ENCODE assay signal across 8 cellular contexts in the genomic region with DNA sequence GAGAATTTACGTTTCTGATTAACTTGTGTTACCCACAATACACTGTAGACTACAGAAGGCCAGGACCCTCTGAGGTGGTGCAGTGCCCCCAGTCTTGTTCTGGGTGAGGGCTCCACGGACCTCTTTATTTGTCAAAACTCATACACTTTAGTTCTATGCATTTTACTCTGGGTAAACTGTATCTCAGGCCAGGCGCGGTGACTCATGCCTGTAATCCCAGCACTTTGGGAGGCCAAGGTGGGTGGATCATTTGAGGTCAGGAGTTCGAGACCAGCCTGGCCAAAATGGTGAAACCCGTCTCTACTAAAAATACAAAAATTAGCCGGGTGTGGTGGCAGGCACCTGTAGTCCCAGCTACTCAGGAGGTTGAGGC. TPM values are rescaled to one million over a fixed set of nuclear protein-coding genes. Genes with fewer than 3 reads are reported as not detected.
DNase-seq lines count a peak whose midpoint lies in the region; ATAC-seq, FAIRE-seq and TF ChIP-seq lines count a peak whose summit lies in the region.
"Not testable (repeated sequence)": the region's sequence is repeated elsewhere in the genome, so short reads cannot be mapped to it uniquely, and the experiment has no call there.

No MANE protein-coding gene starts in this region.

- ATAC-seq in HepG2 = not testable (repeated sequence)

- not testable (repeated sequence) for H3K27ac Mint-ChIP-seq in astrocyte (ENCODE audit: unreplicated experiment)
- peak overlapping the region; percentile 96 for H3K27ac Mint-ChIP-seq in neural crest cell (ENCODE audit: unreplicated experiment)
- H3K27ac Mint-ChIP-seq in progenitor cell of endocrine pancreas = peak overlapping the region; percentile 91

- not testable (repeated sequence) for H3K9me3 ChIP-seq in ES-I3 (ENCODE audit: control insufficient read depth, insufficient read depth, low read length); NT2/D1 (ENCODE audit: insufficient read depth, low read length); astrocyte (ENCODE audit: insufficient read depth, low read depth, low read length); ectodermal cell (ENCODE audit: control insufficient read depth, low read length); HepG2 (ENCODE audit: low read length)

- not testable (repeated sequence) for H3K4me1 Mint-ChIP-seq in astrocyte (ENCODE audit: low read depth, unreplicated experiment)
- peaks cover 41% of the 10 kb centered on the region for H3K4me1 Mint-ChIP-seq in neural crest cell
- peaks cover 12% of the 10 kb centered on the region for H3K4me1 Mint-ChIP-seq in progenitor cell of endocrine pancreas (ENCODE audit: low read depth)

- in situ Hi-C loops in HepG2 (cut with HindIII; ENCODE audit: extremely low pct_ligation_motif_present, low pct_unique_long_range_greater_than_20kb) = not testable (repeated sequence)

- POLR2A ChIA-PET in HepG2 (lab: Yijun Ruan, JAX) = interaction anchor here (0.8 to 3.7 kb wide), 23 partner anchors 9 to 354 kb away, joined by 3 to 179 read pairs (median 6); a partner anchor contains a TSS

- H3K79me2 ChIP-seq in astrocyte (ENCODE audit: insufficient read depth, low read length); HepG2 (ENCODE audit: insufficient read depth, low read length): not testable (repeated sequence)

- H3K4me3 Mint-ChIP-seq in astrocyte (ENCODE audit: unreplicated experiment); neural crest cell; progenitor cell of endocrine pancreas (ENCODE audit: low read depth): not testable (repeated sequence)

- not testable (repeated sequence) for H3K27me3 Mint-ChIP-seq in astrocyte (ENCODE audit: low read depth, unreplicated experiment); neural crest cell (ENCODE audit: low read depth); progenitor cell of endocrine pancreas

- WGBS in ectodermal cell, 2 experiments = 57 to 66% methylated on average over 6 to 7 of the region's 7 CpGs
- 23% methylated on average over 7 of the region's 7 CpGs for WGBS in HepG2 (ENCODE audit: low lambda C conversion rate)

- not testable (repeated sequence) for H4K20me1 ChIP-seq in astrocyte (ENCODE audit: insufficient read depth, low read length); HepG2 (ENCODE audit: insufficient read depth, low read length)

- not testable (repeated sequence) for FAIRE-seq in astrocyte (lab: Jason Lieb, UNC); HepG2 (lab: Jason Lieb, UNC)

- H3K9me3 Mint-ChIP-seq in astrocyte (ENCODE audit: unreplicated experiment); neural crest cell; progenitor cell of endocrine pancreas (ENCODE audit: low read depth): not testable (repeated sequence)

- not testable (repeated sequence) for TF ChIP-seq RAD21 in HepG2 (CRISPR knock-in tag; IDR thresholded peaks at IDR 0.05)

- not testable (repeated sequence) for H3K4me3 ChIP-seq in NT2/D1 (ENCODE audit: insufficient read length, low read depth); astrocyte (ENCODE audit: insufficient read depth, low read depth, low read length); ectodermal cell (ENCODE audit: insufficient read depth, low read depth, low read length)
- H3K4me3 ChIP-seq in HepG2 (replicated peaks in 1 of 3; ENCODE audit: insufficient read depth in 1 of 3, low read depth in 2 of 3, low read length in 3 of 3) = peak overlapping the region; percentile 14 to 69 (median 29); a peak in 4 of 6 replicates

- peaks cover 20% of the 10 kb centered on the region for H3K4me1 ChIP-seq in ES-I3 (ENCODE audit: insufficient read depth, low read length)
- not testable (repeated sequence) for H3K4me1 ChIP-seq in NT2/D1 (ENCODE audit: insufficient read depth, insufficient read length)
- peaks cover 14% of the 10 kb centered on the region for H3K4me1 ChIP-seq in astrocyte (ENCODE audit: insufficient read depth, low read length)
- peaks cover 16% of the 10 kb centered on the region for H3K4me1 ChIP-seq in ectodermal cell (ENCODE audit: control insufficient read depth, insufficient read depth, low read length)
- peaks cover 42% of the 10 kb centered on the region for H3K4me1 ChIP-seq in HepG2 (ENCODE audit: insufficient read depth, low read length)

- H3K4me2 ChIP-seq in astrocyte (ENCODE audit: low read length) (peak overlapping the region; percentile 37), HepG2 (ENCODE audit: low read depth, low read length) (peak overlapping the region; percentile 88)

- not testable (repeated sequence) for DNase-seq in NT2/D1 (ENCODE audit: low read depth, low spot score); astrocyte (ENCODE audit: low read depth); HepG2 (ENCODE audit: low spot score); neural crest cell (ENCODE audit: low read depth, low spot score); progenitor cell of endocrine pancreas (ENCODE audit: low spot score, unreplicated experiment)

- H3K36me3 ChIP-seq in ES-I3 (ENCODE audit: insufficient read depth, low read length); NT2/D1 (ENCODE audit: insufficient read depth, insufficient read length, low read length); astrocyte (ENCODE audit: insufficient read depth, low read length); ectodermal cell (ENCODE audit: control insufficient read depth, insufficient read depth, low read length); HepG2 (replicated peaks in 1 of 2; ENCODE audit: control insufficient read depth in 1 of 2, insufficient read depth in 2 of 2, low read length in 2 of 2): not testable (repeated sequence)

- not testable (repeated sequence) for H3K27ac ChIP-seq in astrocyte (ENCODE audit: low read depth, low read length)
- H3K27ac ChIP-seq in ectodermal cell (ENCODE audit: insufficient read depth, low read depth, low read length, poor library complexity, severe bottlenecking) = peak overlapping the region; percentile 97
- peak overlapping the region; percentile 97 for H3K27ac ChIP-seq in HepG2 (ENCODE audit: extremely low read length, insufficient read depth, low read length)
- H3K27ac ChIP-seq in temporal lobe (ENCODE audit: low read depth, low read length) = peak overlapping the region; percentile 97

- not testable (repeated sequence) for BruUV-seq in HepG2 (replicated peaks; lab: Mats Ljungman, UMichigan)

- intact Hi-C loops in HepG2 (cut with micrococcal nuclease; ENCODE audit: unreplicated experiment) = loop anchor here (1.0 kb wide), 1 partner anchor 10 kb away; no protein-coding TSS in a partner anchor

- H3K9ac ChIP-seq in ES-I3 (ENCODE audit: low read depth, low read length) (peak overlapping the region; percentile 22; the same call in 1 of the 2 replicates), NT2/D1 (ENCODE audit: insufficient read length, low read depth) (peak overlapping the region; percentile 56), HepG2 (ENCODE audit: insufficient read depth, low read depth, low read length) (peak overlapping the region; percentile 88)
- H3K9ac ChIP-seq in astrocyte (ENCODE audit: low read length) = not testable (repeated sequence)

- CTCF ChIA-PET in HepG2 (lab: Yijun Ruan, JAX; ENCODE audit: low intra/inter-chr PET ratio, low total read pairs) = interaction anchor here (0.8 to 1.7 kb wide), 4 partner anchors 16 to 43 kb away, joined by 3 to 5 read pairs (median 4); no protein-coding TSS in a partner anchor

- not testable (repeated sequence) for TF ChIP-seq CTCF in astrocyte (IDR thresholded peaks at IDR 0.05; ENCODE audit: insufficient read depth, low read depth, low read length); HepG2 (CRISPR knock-in tag; IDR thresholded peaks at IDR 0.05); neural crest cell (conservative IDR thresholded peaks at IDR 0.05); progenitor cell of endocrine pancreas (IDR thresholded peaks at IDR 0.05; ENCODE audit: unreplicated experiment)

- not testable (repeated sequence) for H2AFZ ChIP-seq in astrocyte (ENCODE audit: low read depth, low read length); HepG2 (ENCODE audit: low read length)

- H3K27me3 ChIP-seq in NT2/D1 (ENCODE audit: insufficient read depth, insufficient read length); astrocyte (ENCODE audit: insufficient read depth, low read length); ectodermal cell (ENCODE audit: control insufficient read depth, insufficient read depth, low read length, poor library complexity, severe bottlenecking); HepG2 (ENCODE audit: control insufficient read depth in 1 of 2, insufficient read depth in 2 of 2, low read length in 2 of 2): not testable (repeated sequence)

- not testable (repeated sequence) for H3K36me3 Mint-ChIP-seq in astrocyte (ENCODE audit: low read depth, unreplicated experiment); neural crest cell (ENCODE audit: low read depth); progenitor cell of endocrine pancreas (ENCODE audit: insufficient read depth)

- not testable (repeated sequence) for TF ChIP-seq EP300 in HepG2 (IDR thresholded peaks at IDR 0.05; ENCODE audit: low read depth in 2 of 2, low read length in 2 of 2); HepG2 (CRISPR knock-in tag; IDR thresholded peaks at IDR 0.05; ENCODE audit: borderline replicate concordance)

- not testable (repeated sequence) for TF ChIP-seq POLR2A in HepG2 (IDR thresholded peaks at IDR 0.05; ENCODE audit: insufficient read depth in 1 of 2, low read depth in 2 of 2, low read length in 2 of 2)

RNA-seq across cellular contexts. Expression of a gene that starts 22.9 kb away (rescaled TPM):
- 111 and 126 TPM in 2 replicates for total RNA-seq in astrocyte
- polyA plus RNA-seq in ectodermal cell (2013, experiment 1 of 4) = 36.6 TPM
- polyA plus RNA-seq in ectodermal cell (2013, experiment 2 of 4) = 33.4 TPM
- 30.1 TPM for polyA plus RNA-seq in ectodermal cell (2013, experiment 3 of 4)
- 29.7 TPM for polyA plus RNA-seq in ectodermal cell (2013, experiment 4 of 4)
- 16.4 and 18.1 TPM in 2 replicates for total RNA-seq in HepG2 (2016; rRNA removed; fragmentation: Illumina TruSeq; extraction: Trizol)
- total RNA-seq in HepG2 (2016; cell fraction: cytosol; rRNA removed; fragmentation: Illumina TruSeq; extraction: Trizol; ENCODE audit: low read depth) = 11.2 and 14.6 TPM in 2 replicates
- total RNA-seq in HepG2 (2016; cell fraction: insoluble cytoplasmic fraction; rRNA removed; fragmentation: Illumina TruSeq; extraction: Trizol) = 17.0 and 18.3 TPM in 2 replicates
- total RNA-seq in HepG2 (2016; cell fraction: membrane; rRNA removed; fragmentation: Illumina TruSeq; extraction: Trizol) = 23.4 and 24.7 TPM in 2 replicates
- total RNA-seq in HepG2 (2016; cell fraction: nucleus; rRNA removed; fragmentation: Illumina TruSeq; extraction: Trizol) = 17.7 and 25.0 TPM in 2 replicates
- 26.4 and 33.4 TPM in 2 replicates for polyA plus RNA-seq in HepG2 (2011; rRNA removed)
- polyA plus RNA-seq in HepG2 (2011; cell fraction: cytosol; rRNA removed) = 14.8 and 26.4 TPM in 2 replicates
- 229 and 296 TPM in 2 replicates for polyA plus RNA-seq in HepG2 (2011; cell fraction: nucleus; rRNA removed)
- 28.4 and 33.9 TPM in 2 replicates for polyA plus RNA-seq in HepG2 (2012)
- polyA plus RNA-seq in HepG2 (2016; cell fraction: cytosol; fragmentation: Illumina TruSeq; extraction: Trizol; ENCODE audit: low read depth) = 13.6 and 14.2 TPM in 2 replicates
- polyA plus RNA-seq in HepG2 (2016; cell fraction: insoluble cytoplasmic fraction; fragmentation: Illumina TruSeq; extraction: Trizol; ENCODE audit: low read depth) = 20.2 and 25.5 TPM in 2 replicates
- polyA plus RNA-seq in HepG2 (2016; cell fraction: membrane; fragmentation: Illumina TruSeq; extraction: Trizol; ENCODE audit: low read depth) = 17.5 and 20.7 TPM in 2 replicates
- 61.5 and 67.7 TPM in 2 replicates for polyA plus RNA-seq in HepG2 (2016; cell fraction: nucleus; fragmentation: Illumina TruSeq; extraction: Trizol; ENCODE audit: insufficient read depth, low read depth)
- 34.0 and 46.7 TPM in 2 replicates for polyA minus RNA-seq in HepG2 (2011; rRNA and poly(A)+ RNA removed; ENCODE audit: low replicate concordance)
- 23.8 and 25.1 TPM in 2 replicates for polyA minus RNA-seq in HepG2 (2011; cell fraction: cytosol; rRNA and poly(A)+ RNA removed)
- 29.2 and 32.3 TPM in 2 replicates for polyA minus RNA-seq in HepG2 (2011; cell fraction: nucleus; rRNA and poly(A)+ RNA removed)
- 60.6 and 61.7 TPM in 2 replicates for total RNA-seq in neural crest cell
- 69.2 and 75.3 TPM in 2 replicates for total RNA-seq in progenitor cell of endocrine pancreas
- total RNA-seq in temporal lobe = 15.0 TPM

RNA-seq across cellular contexts. Expression of a gene that starts 57.5 kb away (rescaled TPM):
- 4.4 and 5.8 TPM in 2 replicates for total RNA-seq in astrocyte
- polyA plus RNA-seq in ectodermal cell (2013, experiment 1 of 4) = 19.7 TPM
- 21.9 TPM for polyA plus RNA-seq in ectodermal cell (2013, experiment 2 of 4)
- 16.9 TPM for polyA plus RNA-seq in ectodermal cell (2013, experiment 3 of 4)
- 20.1 TPM for polyA plus RNA-seq in ectodermal cell (2013, experiment 4 of 4)
- 0.98 and 1.0 TPM in 2 replicates for total RNA-seq in HepG2 (2016; rRNA removed; fragmentation: Illumina TruSeq; extraction: Trizol)
- 0.81 and 1.1 TPM in 2 replicates for total RNA-seq in HepG2 (2016; cell fraction: cytosol; rRNA removed; fragmentation: Illumina TruSeq; extraction: Trizol; ENCODE audit: low read depth)
- total RNA-seq in HepG2 (2016; cell fraction: insoluble cytoplasmic fraction; rRNA removed; fragmentation: Illumina TruSeq; extraction: Trizol) = 0.56 and 1.3 TPM in 2 replicates
- 1.6 and 1.9 TPM in 2 replicates for total RNA-seq in HepG2 (2016; cell fraction: membrane; rRNA removed; fragmentation: Illumina TruSeq; extraction: Trizol)
- total RNA-seq in HepG2 (2016; cell fraction: nucleus; rRNA removed; fragmentation: Illumina TruSeq; extraction: Trizol) = 1.3 and 1.5 TPM in 2 replicates
- polyA plus RNA-seq in HepG2 (2011; rRNA removed) = 36.7 and 45.2 TPM in 2 replicates
- 20.7 and 22.4 TPM in 2 replicates for polyA plus RNA-seq in HepG2 (2011; cell fraction: cytosol; rRNA removed)
- polyA plus RNA-seq in HepG2 (2011; cell fraction: nucleus; rRNA removed) = 219 and 230 TPM in 2 replicates
- 37.3 and 46.9 TPM in 2 replicates for polyA plus RNA-seq in HepG2 (2012)
- 0.70 and 1.5 TPM in 2 replicates for polyA plus RNA-seq in HepG2 (2016; cell fraction: cytosol; fragmentation: Illumina TruSeq; extraction: Trizol; ENCODE audit: low read depth)
- 1.3 and 2.2 TPM in 2 replicates for polyA plus RNA-seq in HepG2 (2016; cell fraction: insoluble cytoplasmic fraction; fragmentation: Illumina TruSeq; extraction: Trizol; ENCODE audit: low read depth)
- 1.5 and 2.0 TPM in 2 replicates for polyA plus RNA-seq in HepG2 (2016; cell fraction: membrane; fragmentation: Illumina TruSeq; extraction: Trizol; ENCODE audit: low read depth)
- 3.7 and 4.4 TPM in 2 replicates for polyA plus RNA-seq in HepG2 (2016; cell fraction: nucleus; fragmentation: Illumina TruSeq; extraction: Trizol; ENCODE audit: insufficient read depth, low read depth)
- polyA minus RNA-seq in HepG2 (2011; rRNA and poly(A)+ RNA removed; ENCODE audit: low replicate concordance) = 12.3 and 14.1 TPM in 2 replicates
- 6.8 and 7.6 TPM in 2 replicates for polyA minus RNA-seq in HepG2 (2011; cell fraction: cytosol; rRNA and poly(A)+ RNA removed)
- 30.6 and 31.2 TPM in 2 replicates for polyA minus RNA-seq in HepG2 (2011; cell fraction: nucleus; rRNA and poly(A)+ RNA removed)
- total RNA-seq in neural crest cell = 4.4 and 5.0 TPM in 2 replicates
- total RNA-seq in progenitor cell of endocrine pancreas = 8.9 and 9.7 TPM in 2 replicates
- 2.0 TPM for total RNA-seq in temporal lobe
